Comparison of ENCODE assay signal across 8 cellular contexts in genomic region chr20:53829706-53830521, GRCh38.
DNase-seq lines count a peak whose midpoint lies in the region; ATAC-seq and TF ChIP-seq lines count a peak whose summit lies in the region.

No MANE protein-coding gene starts in this region.

- POLR2A ChIA-PET in Caco-2 (lab: Charles Lee) = interaction anchor here (0.6 kb wide), 1 partner anchor 92 kb away, joined by 5 read pairs; no protein-coding TSS in a partner anchor
- POLR2A ChIA-PET in PC-9 (lab: Charles Lee; ENCODE audit: unreplicated experiment) = interaction anchor here (0.6 to 0.7 kb wide), 5 partner anchors 55 to 797 kb away, joined by 3 to 30 read pairs (median 6); no protein-coding TSS in a partner anchor

- no peak overlapping the region for H3K4me3 ChIP-seq in Caco-2 (ENCODE audit: low read depth, low read length)
- peak overlapping the region; percentile 47 for H3K4me3 ChIP-seq in PC-9
- H3K4me3 ChIP-seq in endodermal cell (ENCODE audit: low read length) = no peak overlapping the region
- H3K4me3 ChIP-seq in neutrophil (ENCODE audit: low read depth in 1 of 2, low read length in 1 of 2) = peak overlapping the region in 1 of 2 experiments; percentile 4

- H3K36me3 ChIP-seq in Caco-2 (ENCODE audit: control insufficient read depth, insufficient read depth, low read length) (no peaks in the 10 kb centered on the region), PC-9 (ENCODE audit: low read depth) (no peaks in the 10 kb centered on the region), endodermal cell (ENCODE audit: control insufficient read depth, insufficient read depth, low read length) (no peaks in the 10 kb centered on the region), neutrophil (no peaks in the 10 kb centered on the region)

- TF ChIP-seq CTCF in Caco-2 (IDR thresholded peaks at IDR 0.05; ENCODE audit: insufficient read depth in 1 of 2, low read depth in 1 of 2, low read length in 1 of 2, severe bottlenecking in 1 of 2, unreplicated experiment in 1 of 2) (no peak), PC-9 (conservative IDR thresholded peaks at IDR 0.05) (no peak), endodermal cell (conservative IDR thresholded peaks at IDR 0.05) (no peak), neutrophil (IDR thresholded peaks at IDR 0.05) (no peak)

- H3K4me1 Mint-ChIP-seq in Caco-2 (ENCODE audit: low read depth, unreplicated experiment) (peaks cover 41% of the 10 kb centered on the region), endodermal cell (peaks cover 32% of the 10 kb centered on the region)

- H3K9ac ChIP-seq in endodermal cell (ENCODE audit: extremely low read depth, low read length, poor library complexity, severe bottlenecking) = no peak overlapping the region

- peak overlapping the region; percentile 81 for H3K27ac Mint-ChIP-seq in Caco-2 (ENCODE audit: unreplicated experiment)
- H3K27ac Mint-ChIP-seq in endodermal cell = peak overlapping the region; percentile 85

- CTCF ChIA-PET in Caco-2 (lab: Charles Lee) = interaction anchor here (1.0 to 1.2 kb wide), 2 partner anchors 22 to 250 kb away, joined by 4 to 6 read pairs; no protein-coding TSS in a partner anchor
- CTCF ChIA-PET in PC-9 (lab: Charles Lee) = interaction anchor here (0.6 to 0.7 kb wide), 2 partner anchors 56 to 85 kb away, joined by 3 to 6 read pairs; no protein-coding TSS in a partner anchor

- H3K4me2 ChIP-seq in PC-9 = peak overlapping the region; percentile 92

- H3K36me3 Mint-ChIP-seq in Caco-2 (ENCODE audit: insufficient read depth, unreplicated experiment) = no peaks in the 10 kb centered on the region
- H3K36me3 Mint-ChIP-seq in endodermal cell (ENCODE audit: low read depth) = no peaks in the 10 kb centered on the region

- H3K27me3 ChIP-seq in Caco-2 (replicated peaks; ENCODE audit: control insufficient read depth, insufficient read depth, low read length) (no peaks in the 10 kb centered on the region), PC-9 (ENCODE audit: insufficient read depth, low read depth) (no peaks in the 10 kb centered on the region), endodermal cell (ENCODE audit: control insufficient read depth, insufficient read depth, low read length, poor library complexity, severe bottlenecking) (no peaks in the 10 kb centered on the region), neutrophil (no peaks in the 10 kb centered on the region)

- H3K9me3 ChIP-seq in Caco-2 (no peaks in the 10 kb centered on the region), PC-9 (ENCODE audit: insufficient read depth, low read depth) (peaks cover 7% of the 10 kb centered on the region; the same call in 1 of the 2 replicates), endodermal cell (ENCODE audit: control insufficient read depth, low read length) (no peaks in the 10 kb centered on the region), neutrophil (no peaks in the 10 kb centered on the region)

- no peaks in the 10 kb centered on the region for H3K79me2 ChIP-seq in PC-9 (ENCODE audit: low read depth)

- H3K27me3 Mint-ChIP-seq in Caco-2 (ENCODE audit: insufficient read depth, unreplicated experiment) (no peaks in the 10 kb centered on the region), endodermal cell (ENCODE audit: insufficient read depth) (no peaks in the 10 kb centered on the region)

- H3K27ac ChIP-seq in PC-9 (peak overlapping the region; percentile 100), endodermal cell (ENCODE audit: low read depth, low read length) (no peak overlapping the region), neutrophil (peak overlapping the region; percentile 55)

- peak; percentile 45 for ATAC-seq in GM21528 (IDR thresholded peaks at IDR 0.05; ENCODE audit: low FRiP score, unreplicated experiment)

- peaks cover 44% of the 10 kb centered on the region for H3F3A ChIP-seq in PC-9 (ENCODE audit: insufficient read depth, low read depth)

- BruUV-seq in Caco-2 (replicated peaks; lab: Mats Ljungman, UMichigan) (TSS peak; percentile 87), PC-9 (replicated peaks; lab: Mats Ljungman, UMichigan) (TSS peak; percentile 82)

- H3K9me3 Mint-ChIP-seq in Caco-2 (ENCODE audit: unreplicated experiment) = peaks cover 9% of the 10 kb centered on the region
- H3K9me3 Mint-ChIP-seq in endodermal cell = no peaks in the 10 kb centered on the region

- H2AFZ ChIP-seq in PC-9 = peak overlapping the region; percentile 29; the same call in 1 of the 2 replicates

- intact Hi-C loops in Caco-2 (cut with micrococcal nuclease; ENCODE audit: unreplicated experiment) = loop anchor here (1.0 to 2.0 kb wide), 5 partner anchors 29 to 85 kb away; no protein-coding TSS in a partner anchor
- intact Hi-C loops in PC-9 (cut with micrococcal nuclease; ENCODE audit: unreplicated experiment) = loop anchor here (1.0 to 2.0 kb wide), 8 partner anchors 44 to 251 kb away; no protein-coding TSS in a partner anchor

- H3K4me3 Mint-ChIP-seq in Caco-2 (ENCODE audit: unreplicated experiment) = peak overlapping the region; percentile 65
- no peak overlapping the region for H3K4me3 Mint-ChIP-seq in endodermal cell

- H3K4me1 ChIP-seq in Caco-2 = peaks cover 38% of the 10 kb centered on the region
- peaks cover 61% of the 10 kb centered on the region for H3K4me1 ChIP-seq in PC-9 (replicated peaks; ENCODE audit: insufficient read depth)
- peaks cover 14% of the 10 kb centered on the region for H3K4me1 ChIP-seq in endodermal cell (ENCODE audit: control insufficient read depth, insufficient read depth, low read length)
- H3K4me1 ChIP-seq in neutrophil (ENCODE audit: control insufficient read depth in 1 of 2, insufficient read depth in 1 of 2, low read depth in 1 of 2, low read length in 1 of 2) = peaks cover 37 to 43% of the 10 kb centered on the region in 2 experiments

- no peaks in the 10 kb centered on the region for H4K20me1 ChIP-seq in PC-9 (ENCODE audit: insufficient read depth)

- 88 to 93% methylated on average over 4 to 5 of the region's 5 CpGs for WGBS in endodermal cell (ENCODE audit: insufficient coverage in 1 of 2, insufficient read length in 1 of 2), 2 experiments

- no peak for DNase-seq in Caco-2
- DNase-seq in PC-9 = peak; percentile 7 to 70
- no peak for DNase-seq in endodermal cell
- no peak for DNase-seq in T-helper 9 cell
- no peak for DNase-seq in NCI-H2081 treated with DMSO at 0.1 percent for 48 hours (lab: John Stamatoyannopoulos, UW)
- no peak for DNase-seq in NCI-H1694 treated with DMSO at 0.1 percent for 48 hours (lab: John Stamatoyannopoulos, UW)

- H3K9me2 ChIP-seq in PC-9 (ENCODE audit: insufficient read depth) = no peaks in the 10 kb centered on the region

Comparison
In these comparisons a context has a peak if more than half of its experiments do, and no peak if none do; other contexts are left out.
1. DNase-seq: peak in PC-9 (2 of 2); none in Caco-2 (0 of 2), endodermal cell (single experiment), T-helper 9 cell (single experiment), NCI-H2081 treated with DMSO at 0.1 percent for 48 hours (single experiment) and NCI-H1694 treated with DMSO at 0.1 percent for 48 hours (single experiment).